In the genomic region with DNA sequence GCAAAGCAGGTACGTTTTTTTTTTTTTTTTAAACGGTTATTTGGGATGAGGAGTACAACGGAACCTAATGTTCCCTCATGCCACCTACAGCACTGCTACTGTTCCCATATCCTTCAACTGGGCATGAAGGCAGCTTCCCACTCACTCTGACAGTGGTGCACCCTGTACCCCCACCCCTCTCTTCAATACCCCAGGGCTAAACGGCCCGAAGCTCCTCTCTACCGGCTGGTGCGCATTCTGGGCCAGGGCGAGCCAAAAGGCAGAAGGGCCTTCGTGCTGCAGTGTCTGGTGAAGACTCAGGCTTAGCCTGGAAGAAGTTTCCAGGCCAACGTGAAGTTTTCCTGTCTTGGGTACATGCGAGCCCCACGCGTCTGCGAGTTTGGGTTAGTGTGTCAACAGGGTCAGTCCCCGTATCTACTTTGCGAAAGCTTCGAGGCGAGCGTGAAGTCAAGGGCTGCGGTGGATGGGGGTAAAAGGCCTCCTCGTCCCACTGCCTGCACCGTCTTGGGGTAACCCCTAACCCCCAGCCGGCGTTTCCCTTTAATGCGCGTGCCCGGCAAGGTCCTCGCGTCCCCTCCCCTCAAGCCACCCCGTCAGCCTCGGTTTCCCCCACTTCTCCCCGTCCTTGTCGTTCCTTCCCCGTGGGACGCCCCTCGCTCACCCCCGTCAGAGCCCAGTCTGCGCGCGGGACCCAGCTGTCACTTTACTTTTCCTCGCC, we compare ENCODE assay signal across 8 cellular contexts. TPM values are rescaled to one million over a fixed set of nuclear protein-coding genes. Genes with fewer than 3 reads are reported as not detected.
DNase-seq lines count a peak whose midpoint lies in the region; ATAC-seq and TF ChIP-seq lines count a peak whose summit lies in the region.

No MANE protein-coding gene starts in this region.

- DNase-seq in NCI-H2227 (lab: John Stamatoyannopoulos, UW; ENCODE audit: unreplicated experiment) (peak; percentile 30), NCI-H2227 treated with DMSO at 0.1 percent for 48 hours (lab: John Stamatoyannopoulos, UW) (no peak), SK-MEL-5 (ENCODE audit: low read depth, low spot score) (peak; percentile 32), mesothelial cell of epicardium (ENCODE audit: low spot score in 2 of 2, unreplicated experiment in 2 of 2) (no peak), type B pancreatic cell (ENCODE audit: extremely low spot score, unreplicated experiment) (no peak), DMS 273 treated with DMSO at 0.1 percent for 48 hours (lab: John Stamatoyannopoulos, UW) (no peak)
- DNase-seq in effector memory CD4-positive, alpha-beta T cell = no peak

- no peak overlapping the region for H3K27ac ChIP-seq in effector memory CD4-positive, alpha-beta T cell (ENCODE audit: insufficient read depth, low read length, poor library complexity, severe bottlenecking)

- H3K27ac Mint-ChIP-seq in mesothelial cell of epicardium (peak overlapping the region; percentile 52), type B pancreatic cell (peak overlapping the region; percentile 71)

- peaks cover 6% of the 10 kb centered on the region for H3K27me3 ChIP-seq in effector memory CD4-positive, alpha-beta T cell (replicated peaks; ENCODE audit: control insufficient read depth, insufficient read depth, low read length, poor library complexity, severe bottlenecking)

- TF ChIP-seq CTCF in mesothelial cell of epicardium (IDR thresholded peaks at IDR 0.05; ENCODE audit: unreplicated experiment) (no peak), type B pancreatic cell (conservative IDR thresholded peaks at IDR 0.05) (no peak)

- peaks cover 2% of the 10 kb centered on the region for H3K4me1 ChIP-seq in effector memory CD4-positive, alpha-beta T cell (ENCODE audit: control insufficient read depth, insufficient read depth, low read length, poor library complexity, severe bottlenecking)

- peaks cover 16% of the 10 kb centered on the region for H3K4me1 Mint-ChIP-seq in mesothelial cell of epicardium
- H3K4me1 Mint-ChIP-seq in type B pancreatic cell (ENCODE audit: unreplicated experiment) = peaks cover 16% of the 10 kb centered on the region

- H3K36me3 ChIP-seq in effector memory CD4-positive, alpha-beta T cell (ENCODE audit: control insufficient read depth, insufficient read depth, low read length) = no peaks in the 10 kb centered on the region

- ATAC-seq in HG02678 (IDR thresholded peaks at IDR 0.05; ENCODE audit: unreplicated experiment) = peak; percentile 34

- H3K9me3 Mint-ChIP-seq in mesothelial cell of epicardium (no peaks in the 10 kb centered on the region), type B pancreatic cell (no peaks in the 10 kb centered on the region)

- H3K27me3 Mint-ChIP-seq in mesothelial cell of epicardium (ENCODE audit: low read depth) (peaks cover 24% of the 10 kb centered on the region), type B pancreatic cell (peaks cover 29% of the 10 kb centered on the region)

- H3K36me3 Mint-ChIP-seq in mesothelial cell of epicardium (no peaks in the 10 kb centered on the region), type B pancreatic cell (no peaks in the 10 kb centered on the region)

- peak overlapping the region; percentile 76 for H3K4me3 Mint-ChIP-seq in mesothelial cell of epicardium
- peak overlapping the region; percentile 85 for H3K4me3 Mint-ChIP-seq in type B pancreatic cell

- H3K4me3 ChIP-seq in effector memory CD4-positive, alpha-beta T cell (ENCODE audit: insufficient read depth, low read depth, low read length, poor library complexity, severe bottlenecking) = peak overlapping the region; percentile 39

- in situ Hi-C loops in SK-MEL-5 (cut with HindIII; ENCODE audit: low pct_unique_long_range_greater_than_20kb, low sequenced_read_pairs) = no loop called here

- no peaks in the 10 kb centered on the region for H3K9me3 ChIP-seq in effector memory CD4-positive, alpha-beta T cell (ENCODE audit: control insufficient read depth, low read length)

RNA-seq across cellular contexts. Expression of a gene that starts 0.8 kb away (rescaled TPM):
- 25.8 and 33.3 TPM in 2 replicates for total RNA-seq in SK-MEL-5 (2014; rRNA removed; shearing (Covaris generic))
- 35.3 and 59.9 TPM in 2 replicates for polyA plus RNA-seq in SK-MEL-5 (2015; cell fraction: cytosol; rRNA removed)
- polyA plus RNA-seq in SK-MEL-5 (2015; cell fraction: nucleus; rRNA removed) = 3.3 and 12.6 TPM in 2 replicates
- total RNA-seq in mesothelial cell of epicardium (42.3 to 47.8 TPM (median 47.0 TPM) in 3 replicates), type B pancreatic cell (ENCODE audit: low replicate concordance) (55.8 and 68.5 TPM in 2 replicates)

Comparison
In these comparisons a context has a peak if more than half of its experiments do, and no peak if none do; other contexts are left out.
1. DNase-seq: peak in NCI-H2227 (single experiment) and SK-MEL-5 (single experiment); none in NCI-H2227 treated with DMSO at 0.1 percent for 48 hours (single experiment), effector memory CD4-positive, alpha-beta T cell (0 of 3), mesothelial cell of epicardium (0 of 2), type B pancreatic cell (single experiment) and DMS 273 treated with DMSO at 0.1 percent for 48 hours (single experiment).